ENCODE assay signal across 11 cellular contexts in the genomic region with DNA sequence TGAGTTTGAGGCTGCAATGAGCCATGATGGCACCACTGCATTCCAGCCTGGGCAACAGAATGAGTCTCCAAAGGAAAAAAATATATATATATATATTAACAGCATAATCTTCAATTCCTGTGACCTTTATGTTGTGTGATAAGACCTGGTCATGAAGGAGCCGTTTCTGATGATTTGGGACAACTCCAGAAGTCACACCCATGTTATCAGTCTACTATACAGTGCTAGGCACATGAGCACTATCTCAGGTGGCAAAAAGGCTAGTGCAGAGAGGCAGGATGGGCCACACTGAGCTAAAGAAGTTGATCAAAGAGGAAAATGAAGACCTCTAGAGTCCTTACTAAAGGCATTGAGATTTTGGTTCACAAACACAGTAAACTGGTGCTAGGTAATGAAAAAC.
"Had no signal": no experiment of that assay in that cellular context is flagged by ENCODE, and none has a peak within 500 bp of the region (broad histone marks: within the 10 kb centered on the region; RNA-seq: fewer than 3 reads in every experiment).

No MANE protein-coding gene starts in this region.

- DNase-seq: GM23248, GOT3, H7, H9, HCEC 1CT, HFFc6 had no signal

- H3K36me3 ChIP-seq: HAP-1 had no signal

- H3K27ac ChIP-seq: GM23248 had no signal

- ATAC-seq: GM23338, HCT116 had no signal

- H3K9me3 ChIP-seq: HAP-1 had no signal

- FAIRE-seq: H1, H54 had no signal

- H3K4me3 ChIP-seq: GM23248, GM23338, HAP-1 had no signal

- H3K9ac ChIP-seq: GM23248 had no signal
